12 cellular contexts compared by ENCODE assay signal in genomic region chr1:22089787-22090186, GRCh38. TPM values are rescaled to one million over a fixed set of nuclear protein-coding genes. Genes with fewer than 3 reads are reported as not detected.
DNase-seq lines count a peak whose midpoint lies in the region; ATAC-seq, FAIRE-seq and TF ChIP-seq lines count a peak whose summit lies in the region.
"Had no signal": no experiment of that assay in that cellular context is flagged by ENCODE, and none has a peak within 500 bp of the region (broad histone marks: within the 10 kb centered on the region; RNA-seq: fewer than 3 reads in every experiment).

No MANE protein-coding gene starts in this region.

- H3K27me3 Mint-ChIP-seq in activated CD4-positive, alpha-beta memory T cell treated with anti-CD3 and anti-CD28 coated beads, Interleukin-2, amount 10 ng/mL, durations not matched to agents 7 days and 5 days, result no peaks in the 10 kb centered on the region

- peaks cover 19% of the 10 kb centered on the region for H3K4me1 ChIP-seq in keratinocyte (ENCODE audit: control insufficient read depth, extremely low read depth, insufficient read depth, low read length)

- no peak overlapping the region for H3K9ac ChIP-seq in keratinocyte (ENCODE audit: control insufficient read depth, extremely low read depth, insufficient read depth, low read length)

- ATAC-seq in left ventricle myocardium superior, result peak; percentile 40
- ATAC-seq in Right ventricle myocardium superior (ENCODE audit: poor library complexity), result no peak
- ATAC-seq in GM18909 (IDR thresholded peaks at IDR 0.05; ENCODE audit: poor library complexity, unreplicated experiment), result no peak

- CTCF ChIA-PET in activated CD4-positive, alpha-beta memory T cell treated with anti-CD3 and anti-CD28 coated beads, Interleukin-2, amount 10 ng/mL, durations not matched to agents 7 days and 5 days (lab: Charles Lee), result interaction anchor here (0.7 to 2.3 kb wide), 4 partner anchors 13 to 23 kb away, joined by 3 to 13 read pairs (median 4); no protein-coding TSS in a partner anchor

- peak overlapping the region; percentile 3 for H3K4me2 ChIP-seq in keratinocyte (ENCODE audit: control insufficient read depth, extremely low read depth, insufficient read depth, low read depth, low read length)

- no peaks in the 10 kb centered on the region for H3K9me3 ChIP-seq in keratinocyte (ENCODE audit: control insufficient read depth, low read depth, low read length)

- peaks cover 84% of the 10 kb centered on the region for H3K79me2 ChIP-seq in keratinocyte (ENCODE audit: control insufficient read depth, insufficient read depth, low read length)

- in situ Hi-C loops in GM13976 (cut with MboI; ENCODE audit: low sequenced_read_pairs, unreplicated experiment), result no loop called here

- FAIRE-seq in keratinocyte (lab: Jason Lieb, UNC), result peak; percentile 36
- FAIRE-seq: endometrium had no signal

- peaks cover 87% of the 10 kb centered on the region for H3K4me1 Mint-ChIP-seq in activated CD4-positive, alpha-beta memory T cell treated with anti-CD3 and anti-CD28 coated beads, Interleukin-2, amount 10 ng/mL, durations not matched to agents 7 days and 5 days

- TF ChIP-seq CTCF in keratinocyte (optimal IDR thresholded peaks at IDR 0.05 in 1 of 3, IDR thresholded peaks at IDR 0.05 in 1 of 3, conservative IDR thresholded peaks at IDR 0.05 in 1 of 3; ENCODE audit: extremely low read depth in 1 of 3, insufficient read depth in 2 of 3, low read length in 3 of 3) (no peak), GM13976 (IDR thresholded peaks at IDR 0.05; ENCODE audit: borderline replicate concordance, control extremely low read depth, extremely low read depth, insufficient read depth, missing control alignments) (no peak)

- no peaks in the 10 kb centered on the region for H3K9me1 ChIP-seq in keratinocyte (ENCODE audit: control insufficient read depth, extremely low read depth, insufficient read depth, low read length)

- POLR2A ChIA-PET in activated CD4-positive, alpha-beta memory T cell treated with anti-CD3 and anti-CD28 coated beads, Interleukin-2, amount 10 ng/mL, durations not matched to agents 7 days and 5 days (lab: Charles Lee), result interaction anchor here (0.6 to 3.2 kb wide), 10 partner anchors 9 to 65 kb away, joined by 3 to 37 read pairs (median 4); partner anchors contain the start of gene CDC42

- dilution Hi-C loops in keratinocyte (cut with MboI; ENCODE audit: extremely low pct_ligation_motif_present, low sequenced_read_pairs), result no loop called here

- H4K20me1 ChIP-seq in keratinocyte (ENCODE audit: control insufficient read depth, extremely low read depth, insufficient read depth, low read length), result peaks cover 45% of the 10 kb centered on the region

- H3K27me3 ChIP-seq in keratinocyte (ENCODE audit: control insufficient read depth, extremely low read depth, insufficient read depth, low read length), result no peaks in the 10 kb centered on the region

- peak overlapping the region; percentile 63 for H3K4me3 Mint-ChIP-seq in activated CD4-positive, alpha-beta memory T cell treated with anti-CD3 and anti-CD28 coated beads, Interleukin-2, amount 10 ng/mL, durations not matched to agents 7 days and 5 days

- no peak overlapping the region for H2AFZ ChIP-seq in keratinocyte (ENCODE audit: control insufficient read depth, low read length)

- intact Hi-C loops in left ventricle myocardium superior (cut with micrococcal nuclease), result no loop called here
- intact Hi-C loops in Right ventricle myocardium superior (cut with DNase I), result no loop called here

- DNase-seq in left ventricle myocardium superior (no peak), Right ventricle myocardium superior (no peak), keratinocyte (ENCODE audit: low read depth, low spot score) (no peak), CD1c-positive myeloid dendritic cell (ENCODE audit: extremely low spot score) (no peak), GM13976 (ENCODE audit: low spot score) (no peak), T-helper 9 cell (no peak)
- no peak for DNase-seq in activated CD4-positive, alpha-beta memory T cell treated with anti-CD3 and anti-CD28 coated beads, Interleukin-2, amount 10 ng/mL, durations not matched to agents 7 days and 5 days
- DNase-seq: activated CD4-positive, alpha-beta T cell treated with anti-CD3 and anti-CD28 coated beads, Interleukin-2, amount 50 U/mL, for 48 hours; C1 segment of cervical spinal cord had no signal

- H3K36me3 ChIP-seq in keratinocyte (ENCODE audit: control insufficient read depth in 2 of 2, extremely low read depth in 1 of 2, insufficient read depth in 2 of 2, low read length in 2 of 2), result peaks cover 17 to 28% of the 10 kb centered on the region in 2 experiments

- no peaks in the 10 kb centered on the region for H3K9me3 Mint-ChIP-seq in activated CD4-positive, alpha-beta memory T cell treated with anti-CD3 and anti-CD28 coated beads, Interleukin-2, amount 10 ng/mL, durations not matched to agents 7 days and 5 days

- H3K4me3 ChIP-seq in keratinocyte (ENCODE audit: control insufficient read depth in 2 of 3, extremely low read depth in 1 of 3, insufficient read depth in 2 of 3, low read depth in 1 of 3, low read length in 3 of 3), result no peak overlapping the region

- H3K36me3 Mint-ChIP-seq in activated CD4-positive, alpha-beta memory T cell treated with anti-CD3 and anti-CD28 coated beads, Interleukin-2, amount 10 ng/mL, durations not matched to agents 7 days and 5 days (ENCODE audit: low read depth), result peaks cover 84% of the 10 kb centered on the region

- no peak overlapping the region for H3K27ac ChIP-seq in keratinocyte (ENCODE audit: control insufficient read depth, insufficient read depth, low read length)

- peak overlapping the region; percentile 79 for H3K27ac Mint-ChIP-seq in activated CD4-positive, alpha-beta memory T cell treated with anti-CD3 and anti-CD28 coated beads, Interleukin-2, amount 10 ng/mL, durations not matched to agents 7 days and 5 days

RNA-seq across cellular contexts. Expression of gene CDC42, which starts 37.3 kb away (rescaled TPM):
- total RNA-seq in left ventricle myocardium superior, result 130 TPM
- total RNA-seq in Right ventricle myocardium superior, result 137 TPM
- 100 to 1,000 TPM; 377 to 388 TPM for total RNA-seq in activated CD4-positive, alpha-beta memory T cell treated with anti-CD3 and anti-CD28 coated beads, Interleukin-2, amount 10 ng/mL, durations not matched to agents 7 days and 5 days
- polyA plus RNA-seq in keratinocyte, result 291 to 499 TPM (median 312 TPM) in 3 replicates
- polyA plus RNA-seq in keratinocyte (2011; ENCODE audit: low read depth), result 195 TPM
- polyA plus RNA-seq in keratinocyte (2011; cell fraction: cytosol; rRNA removed), result 242 and 602 TPM in 2 replicates
- 229 and 267 TPM in 2 replicates for polyA plus RNA-seq in keratinocyte (2011; cell fraction: nucleus; rRNA removed)
- 281 and 347 TPM in 2 replicates for polyA plus RNA-seq in keratinocyte (2012; ENCODE audit: low replicate concordance)
- 179 to 521 TPM (median 360 TPM) in 3 replicates for polyA minus RNA-seq in keratinocyte
- polyA minus RNA-seq in keratinocyte (2011; cell fraction: cytosol; rRNA and poly(A)+ RNA removed), result 262 TPM
- polyA minus RNA-seq in keratinocyte (2011; cell fraction: nucleus; rRNA and poly(A)+ RNA removed), result 79.0 and 142 TPM in 2 replicates

RNA-seq across cellular contexts. Expression of gene WNT4, which starts 53.1 kb away (rescaled TPM):
- 0.05 TPM for total RNA-seq in left ventricle myocardium superior
- not detected for total RNA-seq in Right ventricle myocardium superior
- total RNA-seq in activated CD4-positive, alpha-beta memory T cell treated with anti-CD3 and anti-CD28 coated beads, Interleukin-2, amount 10 ng/mL, durations not matched to agents 7 days and 5 days, result not detected
- 0.35 to 17.2 TPM (median 2.6 TPM) in 3 replicates for polyA plus RNA-seq in keratinocyte
- polyA plus RNA-seq in keratinocyte (2011; ENCODE audit: low read depth), result 4.3 TPM
- 1.6 and 3.0 TPM in 2 replicates for polyA plus RNA-seq in keratinocyte (2011; cell fraction: cytosol; rRNA removed)
- 2.6 and 3.1 TPM in 2 replicates for polyA plus RNA-seq in keratinocyte (2011; cell fraction: nucleus; rRNA removed)
- 0.30 and 4.5 TPM in 2 replicates for polyA plus RNA-seq in keratinocyte (2012; ENCODE audit: low replicate concordance)
- 4.6 to 7.8 TPM in 2 of 3 replicates, not detected in the other for polyA minus RNA-seq in keratinocyte
- 0.96 TPM for polyA minus RNA-seq in keratinocyte (2011; cell fraction: cytosol; rRNA and poly(A)+ RNA removed)
- 0.84 and 0.93 TPM in 2 replicates for polyA minus RNA-seq in keratinocyte (2011; cell fraction: nucleus; rRNA and poly(A)+ RNA removed)
- total RNA-seq: LHCN-M2 had no signal
